28 cellular contexts compared by ENCODE assay signal in genomic region chr7:2373646-2374045, GRCh38.
"Had no signal": no experiment of that assay in that cellular context is flagged by ENCODE, and none has a peak within 500 bp of the region (broad histone marks: within the 10 kb centered on the region; RNA-seq: fewer than 3 reads in every experiment).

No MANE protein-coding gene starts in this region.

- H3K27me3 ChIP-seq: brain microvascular endothelial cell, colonic mucosa, esophagus squamous epithelium had no signal

- FAIRE-seq: astrocyte, bronchial epithelial cell, endometrium, endothelial cell of umbilical vein had no signal

- H3K9me3 ChIP-seq: colonic mucosa, esophagus squamous epithelium had no signal

- H3K4me1 ChIP-seq: colonic mucosa, esophagus squamous epithelium had no signal

- ATAC-seq: activated CD4-positive, alpha-beta T cell treated with anti-CD3 and anti-CD28 coated beads for 36 hours; activated CD8-positive, alpha-beta memory T cell treated with anti-CD3 and anti-CD28 coated beads, Interleukin-2, amount 10 ng/mL, durations not matched to agents 7 days and 5 days; activated CD8-positive, alpha-beta T cell treated with anti-CD3 and anti-CD28 coated beads, Interleukin-2, amount 10 ng/mL, durations not matched to agents 7 days and 5 days; T-helper 17 cell had no signal

- DNase-seq: activated CD4-positive, alpha-beta memory T cell treated with anti-CD3 and anti-CD28 coated beads for 36 hours; activated CD4-positive, alpha-beta T cell treated with anti-CD3 and anti-CD28 coated beads for 36 hours; activated CD4-positive, alpha-beta T cell treated with anti-CD3 and anti-CD28 coated beads, Interleukin-2, amount 10 ng/mL, durations not matched to agents 24 days and 14 days; activated CD4-positive, CD25-positive, alpha-beta regulatory T cell; activated CD4-positive, CD25-positive, alpha-beta regulatory T cell treated with anti-CD3 and anti-CD28 coated beads, Interleukin-2, amount 50 U/mL, for 72 hours; activated CD8-positive, alpha-beta memory T cell treated with anti-CD3 and anti-CD28 coated beads, Interleukin-2, amount 10 ng/mL, durations not matched to agents 7 days and 5 days; activated CD8-positive, alpha-beta memory T cell treated with anti-CD3 and anti-CD28 coated beads, Interleukin-2, amount 50 U/mL, for 4 hours; activated CD8-positive, alpha-beta T cell treated with anti-CD3 and anti-CD28 coated beads, Interleukin-2, amount 10 ng/mL, durations not matched to agents 7 days and 5 days; activated gamma-delta T cell; activated naive CD4-positive, alpha-beta T cell; activated naive CD4-positive, alpha-beta T cell treated with anti-CD3 and anti-CD28 coated beads, Interleukin-2, amount 10 ng/mL, durations not matched to agents 7 days and 5 days; activated naive CD8-positive, alpha-beta T cell treated with anti-CD3 and anti-CD28 coated beads, Interleukin-2, amount 10 ng/mL, durations not matched to agents 7 days and 5 days; activated T-cell treated with anti-CD3 and anti-CD28 coated beads, Interleukin-2, amount 50 U/mL, for 1 hour; activated T-cell treated with anti-CD3 and anti-CD28 coated beads, Interleukin-2, amount 50 U/mL, for 48 hours; brain microvascular endothelial cell; colonic mucosa; effector CD8-positive, alpha-beta T cell; esophagus squamous epithelium; foreskin melanocyte; head of caudate nucleus; T-helper 1 cell; T-helper 17 cell; T1000 had no signal

- H3K4me3 ChIP-seq: colonic mucosa, esophagus squamous epithelium had no signal

- H3K27ac ChIP-seq: brain microvascular endothelial cell, colonic mucosa, epithelial cell of prostate, esophagus squamous epithelium had no signal
